In the genomic region with DNA sequence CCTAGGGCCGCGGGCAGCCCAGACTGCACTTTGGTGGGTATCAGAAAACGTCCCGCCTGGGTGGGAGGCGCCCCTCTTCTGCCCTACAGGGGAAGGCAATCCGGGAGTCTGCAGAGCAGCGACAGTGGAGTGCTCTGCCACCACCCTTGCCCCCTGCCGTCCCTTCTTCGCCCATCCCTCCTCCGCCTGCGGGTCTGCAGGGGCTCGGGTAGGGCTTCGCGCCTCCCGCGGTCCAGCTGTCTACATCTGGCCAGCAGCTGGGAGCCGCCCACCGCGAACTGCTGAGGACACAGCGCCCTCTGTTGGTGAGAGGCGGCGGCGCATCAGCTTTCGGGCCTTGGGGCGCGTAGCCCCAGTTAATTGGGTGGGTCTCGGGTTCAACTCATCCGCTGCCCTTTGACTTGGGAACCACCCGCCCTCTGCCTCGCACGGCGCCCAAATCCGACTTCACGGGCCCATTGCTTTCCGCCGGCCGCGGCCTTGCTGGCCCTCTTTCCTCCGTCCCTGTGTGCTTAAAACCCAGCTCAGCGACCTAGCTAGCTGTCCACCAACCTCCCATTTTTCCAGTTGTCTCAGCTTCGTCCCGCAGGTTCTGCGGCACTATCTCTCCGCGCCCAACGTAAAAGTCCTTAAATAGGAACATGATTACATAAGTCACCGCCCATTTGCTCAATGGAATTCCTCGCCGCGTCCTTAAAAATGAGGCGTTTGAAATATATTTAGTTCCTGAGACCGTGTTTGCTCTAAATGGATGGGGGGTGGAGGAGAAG, we compare ENCODE assay signal across 7 cellular contexts. TPM values are rescaled to one million over a fixed set of nuclear protein-coding genes. Genes with fewer than 3 reads are reported as not detected.
A peak's percentile ranks its signal among the peaks of the same experiment; 100 is the strongest.
DNase-seq lines count a peak whose midpoint lies in the region; ATAC-seq, FAIRE-seq and TF ChIP-seq lines count a peak whose summit lies in the region.

No MANE protein-coding gene starts in this region.

- FAIRE-seq in endothelial cell of umbilical vein (lab: Jason Lieb, UNC) = no peak

- peaks cover 64% of the 10 kb centered on the region for H3K27me3 Mint-ChIP-seq in activated CD8-positive, alpha-beta memory T cell treated with anti-CD3 and anti-CD28 coated beads, Interleukin-2, amount 10 ng/mL, durations not matched to agents 7 days and 5 days
- H3K27me3 Mint-ChIP-seq in natural killer cell treated with Interleukin-12 subunit alpha and Interleukin-12 subunit beta and Interleukin-15 and Interleukin-18, amount 100 ng/mL, for 72 hours = peaks cover 50 to 72% of the 10 kb centered on the region in 2 donors
- H3K27me3 Mint-ChIP-seq in stimulated activated naive CD8-positive, alpha-beta T cell treated with anti-CD3 and anti-CD28 coated beads, Interleukin-15, amount 100 ng/mL, for 72 hours = peaks cover 42% of the 10 kb centered on the region

- H3K4me3 ChIP-seq in endothelial cell of umbilical vein (replicated peaks in 1 of 3; ENCODE audit: insufficient read depth in 1 of 3, low read depth in 1 of 3, low read length in 3 of 3) = no peak overlapping the region

- BruUV-seq in endothelial cell of umbilical vein (replicated peaks; lab: Mats Ljungman, UMichigan) = no TSS peak

- CTCF ChIA-PET in activated CD8-positive, alpha-beta memory T cell treated with anti-CD3 and anti-CD28 coated beads, Interleukin-2, amount 10 ng/mL, durations not matched to agents 7 days and 5 days (lab: Charles Lee) = interaction anchor here (0.9 to 15.0 kb wide), 41 partner anchors 12 to 628 kb away, joined by 3 to 735 read pairs (median 4); partner anchors contain the start of genes AAMP, BCS1L, CDK5R2 and CNPPD1
- CTCF ChIA-PET in endothelial cell of umbilical vein (lab: Charles Lee) = interaction anchor here (0.6 to 10.0 kb wide), 43 partner anchors 8 to 679 kb away, joined by 3 to 362 read pairs (median 5); partner anchors contain the start of genes CDK5R2, TTLL4 and WNT10A

- H3K27ac Mint-ChIP-seq in activated CD8-positive, alpha-beta memory T cell treated with anti-CD3 and anti-CD28 coated beads, Interleukin-2, amount 10 ng/mL, durations not matched to agents 7 days and 5 days = no peak overlapping the region
- peak overlapping the region in 1 of 2 donors; percentile 37 for H3K27ac Mint-ChIP-seq in natural killer cell treated with Interleukin-12 subunit alpha and Interleukin-12 subunit beta and Interleukin-15 and Interleukin-18, amount 100 ng/mL, for 72 hours
- peak overlapping the region; percentile 45 to 63 for H3K27ac Mint-ChIP-seq in stimulated activated naive CD8-positive, alpha-beta T cell treated with anti-CD3 and anti-CD28 coated beads, Interleukin-15, amount 100 ng/mL, for 72 hours

- H4K20me1 ChIP-seq in endothelial cell of umbilical vein (replicated peaks; ENCODE audit: control insufficient read depth, extremely low read depth, insufficient read depth, low read length) = no peaks in the 10 kb centered on the region

- peak; percentile 84 for DNase-seq in GM13977 (ENCODE audit: low spot score)
- peak; percentile 71 for DNase-seq in NCI-H748 (lab: John Stamatoyannopoulos, UW; ENCODE audit: unreplicated experiment)
- DNase-seq in activated CD8-positive, alpha-beta memory T cell treated with anti-CD3 and anti-CD28 coated beads, Interleukin-2, amount 10 ng/mL, durations not matched to agents 7 days and 5 days = peak; percentile 84
- DNase-seq in endothelial cell of umbilical vein (ENCODE audit: low read depth, low spot score) = peak; percentile 35
- DNase-seq in natural killer cell treated with Interleukin-12 subunit alpha and Interleukin-12 subunit beta and Interleukin-15 and Interleukin-18, amount 100 ng/mL, for 72 hours (ENCODE audit: low spot score) = peak; percentile 75
- DNase-seq in stimulated activated naive CD8-positive, alpha-beta T cell treated with anti-CD3 and anti-CD28 coated beads, Interleukin-15, amount 100 ng/mL, for 72 hours = peak; percentile 85 to 91

- POLR2A ChIA-PET in endothelial cell of umbilical vein (lab: Charles Lee) = no interaction called here

- H3K79me2 ChIP-seq in endothelial cell of umbilical vein (ENCODE audit: control insufficient read depth, insufficient read depth, low read length) = no peaks in the 10 kb centered on the region

- no peak overlapping the region for H3K9ac ChIP-seq in endothelial cell of umbilical vein (replicated peaks; ENCODE audit: extremely low read depth, insufficient read depth, low read length)

- in situ Hi-C loops in GM13977 (cut with MboI; ENCODE audit: low pct_unique_long_range_greater_than_20kb, low sequenced_read_pairs, unreplicated experiment) = no loop called here

- no peaks in the 10 kb centered on the region for H3K9me3 Mint-ChIP-seq in activated CD8-positive, alpha-beta memory T cell treated with anti-CD3 and anti-CD28 coated beads, Interleukin-2, amount 10 ng/mL, durations not matched to agents 7 days and 5 days (ENCODE audit: low read depth)
- H3K9me3 Mint-ChIP-seq in natural killer cell treated with Interleukin-12 subunit alpha and Interleukin-12 subunit beta and Interleukin-15 and Interleukin-18, amount 100 ng/mL, for 72 hours = no peaks in the 10 kb centered on the region
- H3K9me3 Mint-ChIP-seq in stimulated activated naive CD8-positive, alpha-beta T cell treated with anti-CD3 and anti-CD28 coated beads, Interleukin-15, amount 100 ng/mL, for 72 hours = no peaks in the 10 kb centered on the region

- no peak for TF ChIP-seq POLR2A in endothelial cell of umbilical vein (IDR thresholded peaks at IDR 0.05; ENCODE audit: low read depth, low read length)

- H3K4me2 ChIP-seq in endothelial cell of umbilical vein (ENCODE audit: insufficient read depth, low read length) = no peak overlapping the region

- H3K4me1 Mint-ChIP-seq in activated CD8-positive, alpha-beta memory T cell treated with anti-CD3 and anti-CD28 coated beads, Interleukin-2, amount 10 ng/mL, durations not matched to agents 7 days and 5 days = peaks cover 39% of the 10 kb centered on the region
- peaks cover 40% of the 10 kb centered on the region in 2 donors for H3K4me1 Mint-ChIP-seq in natural killer cell treated with Interleukin-12 subunit alpha and Interleukin-12 subunit beta and Interleukin-15 and Interleukin-18, amount 100 ng/mL, for 72 hours (ENCODE audit: low read depth in 2 of 2)
- peaks cover 53% of the 10 kb centered on the region for H3K4me1 Mint-ChIP-seq in stimulated activated naive CD8-positive, alpha-beta T cell treated with anti-CD3 and anti-CD28 coated beads, Interleukin-15, amount 100 ng/mL, for 72 hours

- H3K4me1 ChIP-seq in endothelial cell of umbilical vein (ENCODE audit: control insufficient read depth, extremely low read depth, insufficient read depth, low read length) = no peaks in the 10 kb centered on the region

- no peaks in the 10 kb centered on the region for H3K9me3 ChIP-seq in endothelial cell of umbilical vein (replicated peaks; ENCODE audit: control insufficient read depth, insufficient read depth, low read length)

- intact Hi-C loops in endothelial cell of umbilical vein (cut with micrococcal nuclease) = loop anchor here (1.0 kb wide), 2 partner anchors 22 to 45 kb away; no protein-coding TSS in a partner anchor

- no peaks in the 10 kb centered on the region for H3K9me1 ChIP-seq in endothelial cell of umbilical vein (replicated peaks; ENCODE audit: control insufficient read depth, extremely low read depth, insufficient read depth, low read length)

- no peaks in the 10 kb centered on the region for H3K36me3 Mint-ChIP-seq in activated CD8-positive, alpha-beta memory T cell treated with anti-CD3 and anti-CD28 coated beads, Interleukin-2, amount 10 ng/mL, durations not matched to agents 7 days and 5 days
- no peaks in the 10 kb centered on the region for H3K36me3 Mint-ChIP-seq in natural killer cell treated with Interleukin-12 subunit alpha and Interleukin-12 subunit beta and Interleukin-15 and Interleukin-18, amount 100 ng/mL, for 72 hours

- dilution Hi-C loops in endothelial cell of umbilical vein (cut with MboI; ENCODE audit: extremely low pct_ligation_motif_present, low sequenced_read_pairs) = no loop called here

- peaks cover 66 to 77% of the 10 kb centered on the region in 2 experiments for H3K27me3 ChIP-seq in endothelial cell of umbilical vein (ENCODE audit: control insufficient read depth in 2 of 2, insufficient read depth in 2 of 2, low read length in 2 of 2)

- H3K4me3 Mint-ChIP-seq in activated CD8-positive, alpha-beta memory T cell treated with anti-CD3 and anti-CD28 coated beads, Interleukin-2, amount 10 ng/mL, durations not matched to agents 7 days and 5 days = no peak overlapping the region
- peak overlapping the region; percentile 65 for H3K4me3 Mint-ChIP-seq in natural killer cell treated with Interleukin-12 subunit alpha and Interleukin-12 subunit beta and Interleukin-15 and Interleukin-18, amount 100 ng/mL, for 72 hours
- peak overlapping the region; percentile 54 to 70 for H3K4me3 Mint-ChIP-seq in stimulated activated naive CD8-positive, alpha-beta T cell treated with anti-CD3 and anti-CD28 coated beads, Interleukin-15, amount 100 ng/mL, for 72 hours

- no peak overlapping the region for H2AFZ ChIP-seq in endothelial cell of umbilical vein (ENCODE audit: low read depth, low read length)

- H3K36me3 ChIP-seq in endothelial cell of umbilical vein (ENCODE audit: control insufficient read depth in 2 of 2, extremely low read depth in 1 of 2, insufficient read depth in 2 of 2, low read length in 2 of 2) = no peaks in the 10 kb centered on the region

- TF ChIP-seq CTCF in GM13977 (IDR thresholded peaks at IDR 0.05; ENCODE audit: extremely low read depth, insufficient read depth, missing control alignments) (peak; percentile 98), endothelial cell of umbilical vein (IDR thresholded peaks at IDR 0.05; ENCODE audit: extremely low read depth in 1 of 2, insufficient read depth in 1 of 2, low read depth in 1 of 2, low read length in 2 of 2) (peak; percentile 93 to 98)

- peak; percentile 31 for ATAC-seq in HG02852 (IDR thresholded peaks at IDR 0.05; ENCODE audit: unreplicated experiment)
- ATAC-seq in activated CD8-positive, alpha-beta memory T cell treated with anti-CD3 and anti-CD28 coated beads, Interleukin-2, amount 10 ng/mL, durations not matched to agents 7 days and 5 days = peak; percentile 57
- peak; percentile 59 to 72 for ATAC-seq in natural killer cell treated with Interleukin-12 subunit alpha and Interleukin-12 subunit beta and Interleukin-15 and Interleukin-18, amount 100 ng/mL, for 72 hours
- peak; percentile 28 for ATAC-seq in stimulated activated naive CD8-positive, alpha-beta T cell treated with anti-CD3 and anti-CD28 coated beads, Interleukin-15, amount 100 ng/mL, for 72 hours

- no peak overlapping the region for H3K27ac ChIP-seq in endothelial cell of umbilical vein (ENCODE audit: insufficient read depth, low read depth, low read length)

RNA-seq across cellular contexts. Expression of gene WNT10A, which starts 17.6 kb away (rescaled TPM):
- total RNA-seq in activated CD8-positive, alpha-beta memory T cell treated with anti-CD3 and anti-CD28 coated beads, Interleukin-2, amount 10 ng/mL, durations not matched to agents 7 days and 5 days = under 1 TPM; 0.23 to 0.35 TPM
- total RNA-seq in endothelial cell of umbilical vein = not detected in 2 replicates
- polyA plus RNA-seq in endothelial cell of umbilical vein = not detected in 2 replicates
- polyA plus RNA-seq in endothelial cell of umbilical vein (2011; cell fraction: cytosol; rRNA removed) = not detected in 2 replicates
- not detected in 2 replicates for polyA plus RNA-seq in endothelial cell of umbilical vein (2011; cell fraction: nucleus; rRNA removed)
- not detected in 2 replicates for polyA plus RNA-seq in endothelial cell of umbilical vein (2012)
- not detected in 2 replicates for polyA minus RNA-seq in endothelial cell of umbilical vein
- polyA minus RNA-seq in endothelial cell of umbilical vein (2011; cell fraction: cytosol; rRNA and poly(A)+ RNA removed) = not detected
- polyA minus RNA-seq in endothelial cell of umbilical vein (2011; cell fraction: nucleus; rRNA and poly(A)+ RNA removed) = not detected in 2 replicates
- total RNA-seq in natural killer cell treated with Interleukin-12 subunit alpha and Interleukin-12 subunit beta and Interleukin-15 and Interleukin-18, amount 100 ng/mL, for 72 hours = not detected

RNA-seq across cellular contexts. Expression of gene WNT6, which starts 38.7 kb away (rescaled TPM):
- total RNA-seq in activated CD8-positive, alpha-beta memory T cell treated with anti-CD3 and anti-CD28 coated beads, Interleukin-2, amount 10 ng/mL, durations not matched to agents 7 days and 5 days = not detected
- total RNA-seq in endothelial cell of umbilical vein = not detected in 2 replicates
- polyA plus RNA-seq in endothelial cell of umbilical vein = not detected in 2 replicates
- polyA plus RNA-seq in endothelial cell of umbilical vein (2011; cell fraction: cytosol; rRNA removed) = not detected in 2 replicates
- not detected in 2 replicates for polyA plus RNA-seq in endothelial cell of umbilical vein (2011; cell fraction: nucleus; rRNA removed)
- polyA plus RNA-seq in endothelial cell of umbilical vein (2012) = not detected in 2 replicates
- not detected in 2 replicates for polyA minus RNA-seq in endothelial cell of umbilical vein
- polyA minus RNA-seq in endothelial cell of umbilical vein (2011; cell fraction: cytosol; rRNA and poly(A)+ RNA removed) = 0.72 TPM
- not detected in 2 replicates for polyA minus RNA-seq in endothelial cell of umbilical vein (2011; cell fraction: nucleus; rRNA and poly(A)+ RNA removed)
- total RNA-seq in natural killer cell treated with Interleukin-12 subunit alpha and Interleukin-12 subunit beta and Interleukin-15 and Interleukin-18, amount 100 ng/mL, for 72 hours = not detected

Comparison
In these comparisons a context has a peak if more than half of its experiments do, and no peak if none do; other contexts are left out.
1. DNase-seq: peak in every context shown above with its lines; median percentile 88 in stimulated activated naive CD8-positive, alpha-beta T cell treated with anti-CD3 and anti-CD28 coated beads, Interleukin-15, amount 100 ng/mL, for 72 hours; 84 in GM13977; 84 in activated CD8-positive, alpha-beta memory T cell treated with anti-CD3 and anti-CD28 coated beads, Interleukin-2, amount 10 ng/mL, durations not matched to agents 7 days and 5 days; 75 in natural killer cell treated with Interleukin-12 subunit alpha and Interleukin-12 subunit beta and Interleukin-15 and Interleukin-18, amount 100 ng/mL, for 72 hours; 71 in NCI-H748; 35 in endothelial cell of umbilical vein.